8 cellular contexts compared by ENCODE assay signal in the genomic region with DNA sequence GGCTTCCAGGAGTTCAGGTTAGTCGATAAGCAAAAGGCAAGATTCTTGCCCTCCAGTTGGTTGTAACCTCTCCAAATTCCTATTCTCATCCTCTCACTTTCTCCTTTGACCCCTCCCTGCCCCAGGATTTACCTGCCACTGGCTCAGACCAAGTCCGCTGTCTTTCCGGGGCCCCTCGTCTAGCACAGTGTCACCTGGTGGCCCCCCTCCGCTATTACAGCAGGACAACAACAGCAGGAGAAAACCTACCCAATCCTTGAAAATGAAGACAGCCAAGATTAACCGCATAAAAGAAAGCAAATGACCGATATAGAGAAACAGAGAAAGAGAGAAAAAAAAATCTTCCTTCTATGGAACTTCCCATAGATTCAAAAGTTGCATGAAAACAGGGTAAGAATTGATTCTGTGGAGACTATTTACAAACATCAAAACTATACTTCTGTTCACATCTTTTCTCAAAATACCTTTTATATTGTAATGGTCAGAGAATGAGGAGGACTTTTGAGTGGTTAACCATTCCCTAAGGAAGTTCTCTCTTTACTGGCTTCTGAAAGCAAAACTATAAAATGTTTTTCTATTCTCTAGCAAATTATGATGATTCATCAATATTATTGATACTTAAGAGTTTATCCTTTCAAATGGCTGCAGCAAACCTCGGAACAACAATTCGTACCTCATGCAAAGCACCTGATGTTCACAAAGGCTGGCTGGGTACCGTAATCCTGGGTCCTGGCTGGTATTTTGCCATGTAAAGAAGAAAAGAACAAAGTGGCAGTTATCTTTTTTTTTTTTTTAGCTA.
DNase-seq lines count a peak whose midpoint lies in the region; ATAC-seq lines count a peak whose summit lies in the region.

No MANE protein-coding gene starts in this region.

- in situ Hi-C loops in KBM-7 (cut with MboI; ENCODE audit: low pct_unique_long_range_greater_than_20kb, low sequenced_read_pairs): no loop called here

- H3K4me1 Mint-ChIP-seq in stimulated activated naive B cell treated with anti-CD40 and anti-IgM and Interleukin-4, amounts not matched to agents 10 μg/mL and 1 μg/mL and 100 μg/mL, for 72 hours: no peaks in the 10 kb centered on the region

- peaks cover 7 to 8% of the 10 kb centered on the region in 2 donors for H3K9me3 Mint-ChIP-seq in stimulated activated naive B cell treated with anti-CD40 and anti-IgM and Interleukin-4, amounts not matched to agents 10 μg/mL and 1 μg/mL and 100 μg/mL, for 72 hours

- DNase-seq in activated effector memory CD4-positive, alpha-beta T cell treated with anti-CD3 and anti-CD28 coated beads, Interleukin-2, amount 50 U/mL, for 16 hours: peak; percentile 66
- DNase-seq in activated effector memory CD4-positive, alpha-beta T cell treated with Interleukin-2 at 50 U/mL for 16 hours: no peak
- DNase-seq in KBM-7 (peak; percentile 28), ecto neural progenitor cell (ENCODE audit: low spot score) (peak; percentile 70), COR-L47 (lab: John Stamatoyannopoulos, UW) (no peak)
- peak; percentile 10 for DNase-seq in stimulated activated CD4-positive, alpha-beta T cell treated with anti-CD3 and anti-CD28 coated beads, Interleukin-12 subunit alpha, Interleukin-12 subunit beta, amount 100 ng/mL, for 4 hours
- DNase-seq in stimulated activated naive B cell treated with anti-CD40 and anti-IgM and Interleukin-4, amounts not matched to agents 10 μg/mL and 1 μg/mL and 100 μg/mL, for 72 hours: no peak

- no peak overlapping the region for H3K27ac Mint-ChIP-seq in stimulated activated naive B cell treated with anti-CD40 and anti-IgM and Interleukin-4, amounts not matched to agents 10 μg/mL and 1 μg/mL and 100 μg/mL, for 72 hours

- H3K4me3 Mint-ChIP-seq in stimulated activated naive B cell treated with anti-CD40 and anti-IgM and Interleukin-4, amounts not matched to agents 10 μg/mL and 1 μg/mL and 100 μg/mL, for 72 hours: no peak overlapping the region

- no peaks in the 10 kb centered on the region for H3K36me3 Mint-ChIP-seq in stimulated activated naive B cell treated with anti-CD40 and anti-IgM and Interleukin-4, amounts not matched to agents 10 μg/mL and 1 μg/mL and 100 μg/mL, for 72 hours

- ATAC-seq in stimulated activated naive B cell treated with anti-CD40 and anti-IgM and Interleukin-4, amounts not matched to agents 10 μg/mL and 1 μg/mL and 100 μg/mL, for 72 hours (replicated peaks): no peak
- no peak for ATAC-seq in HG02623 (IDR thresholded peaks at IDR 0.05; ENCODE audit: unreplicated experiment)

- H3K27me3 Mint-ChIP-seq in stimulated activated naive B cell treated with anti-CD40 and anti-IgM and Interleukin-4, amounts not matched to agents 10 μg/mL and 1 μg/mL and 100 μg/mL, for 72 hours: peaks cover 18 to 21% of the 10 kb centered on the region in 2 donors

Comparison
In these comparisons a context has a peak if more than half of its experiments do, and no peak if none do; other contexts are left out.
1. DNase-seq: peak in activated effector memory CD4-positive, alpha-beta T cell treated with anti-CD3 and anti-CD28 coated beads, Interleukin-2, amount 50 U/mL, for 16 hours (single experiment), KBM-7 (single experiment), ecto neural progenitor cell (single experiment) and stimulated activated CD4-positive, alpha-beta T cell treated with anti-CD3 and anti-CD28 coated beads, Interleukin-12 subunit alpha, Interleukin-12 subunit beta, amount 100 ng/mL, for 4 hours (single experiment); none in activated effector memory CD4-positive, alpha-beta T cell treated with Interleukin-2 at 50 U/mL for 16 hours (single experiment), COR-L47 (single experiment) and stimulated activated naive B cell treated with anti-CD40 and anti-IgM and Interleukin-4, amounts not matched to agents 10 μg/mL and 1 μg/mL and 100 μg/mL, for 72 hours (single experiment).